ENCODE assay signal across 15 cellular contexts in the genomic region with DNA sequence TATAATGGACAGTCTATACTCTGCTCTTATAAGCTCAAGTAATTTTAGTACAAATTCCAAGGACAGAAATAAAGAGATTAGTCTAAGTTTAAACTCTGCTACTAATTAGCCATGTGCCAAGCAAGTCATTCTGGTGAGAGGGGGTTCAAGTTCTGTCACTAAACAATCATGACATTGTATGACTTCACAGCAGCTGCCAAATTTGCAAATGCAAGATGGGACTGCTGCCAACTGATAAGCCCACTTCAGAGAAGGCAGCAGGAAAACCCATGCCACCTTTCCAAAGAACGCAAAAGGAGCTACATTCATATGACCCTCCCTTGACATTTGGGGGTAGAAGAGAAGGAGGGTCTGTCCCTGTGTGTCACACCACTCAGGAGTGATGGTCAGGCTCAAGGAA.
DNase-seq lines count a peak whose midpoint lies in the region; ATAC-seq lines count a peak whose summit lies in the region.
"Had no signal": no experiment of that assay in that cellular context is flagged by ENCODE, and none has a peak within 500 bp of the region (broad histone marks: within the 10 kb centered on the region; RNA-seq: fewer than 3 reads in every experiment).

No MANE protein-coding gene starts in this region.

- DNase-seq in DMS153 treated with DMSO at 0.1 percent for 48 hours (lab: John Stamatoyannopoulos, UW; ENCODE audit: unreplicated experiment) (peak; percentile 83), NCI-H1105 (lab: John Stamatoyannopoulos, UW) (peak; percentile 62), OCI-M1 (lab: John Stamatoyannopoulos, UW) (peak; percentile 52), mucosa of gallbladder (ENCODE audit: low spot score) (peak; percentile 21), RKO (ENCODE audit: low spot score) (no peak), middle frontal gyrus (ENCODE audit: extremely low spot score, low spot score) (no peak)
- DNase-seq: activated CD4-positive, alpha-beta T cell treated with anti-CD3 and anti-CD28 coated beads for 1 hour; adrenal gland; effector memory CD4-positive, alpha-beta T cell; HCEC 1CT; mesenchymal stem cell; NCI-H2081 treated with DMSO at 0.1 percent for 48 hours; tibial artery had no signal

- no peak for ATAC-seq in HG03139 (IDR thresholded peaks at IDR 0.05; ENCODE audit: unreplicated experiment)
- ATAC-seq: stimulated activated memory B cell treated with anti-CD40 and anti-IgM and Interleukin-4, amounts not matched to agents 10 μg/mL and 1 μg/mL and 100 μg/mL, for 72 hours had no signal

Comparison
In these comparisons a context has a peak if more than half of its experiments do, and no peak if none do; other contexts are left out.
1. DNase-seq: peak in DMS153 treated with DMSO at 0.1 percent for 48 hours (single experiment), NCI-H1105 (single experiment), OCI-M1 (single experiment) and mucosa of gallbladder (single experiment); none in RKO (single experiment) and middle frontal gyrus (single experiment).